In the genomic region with DNA sequence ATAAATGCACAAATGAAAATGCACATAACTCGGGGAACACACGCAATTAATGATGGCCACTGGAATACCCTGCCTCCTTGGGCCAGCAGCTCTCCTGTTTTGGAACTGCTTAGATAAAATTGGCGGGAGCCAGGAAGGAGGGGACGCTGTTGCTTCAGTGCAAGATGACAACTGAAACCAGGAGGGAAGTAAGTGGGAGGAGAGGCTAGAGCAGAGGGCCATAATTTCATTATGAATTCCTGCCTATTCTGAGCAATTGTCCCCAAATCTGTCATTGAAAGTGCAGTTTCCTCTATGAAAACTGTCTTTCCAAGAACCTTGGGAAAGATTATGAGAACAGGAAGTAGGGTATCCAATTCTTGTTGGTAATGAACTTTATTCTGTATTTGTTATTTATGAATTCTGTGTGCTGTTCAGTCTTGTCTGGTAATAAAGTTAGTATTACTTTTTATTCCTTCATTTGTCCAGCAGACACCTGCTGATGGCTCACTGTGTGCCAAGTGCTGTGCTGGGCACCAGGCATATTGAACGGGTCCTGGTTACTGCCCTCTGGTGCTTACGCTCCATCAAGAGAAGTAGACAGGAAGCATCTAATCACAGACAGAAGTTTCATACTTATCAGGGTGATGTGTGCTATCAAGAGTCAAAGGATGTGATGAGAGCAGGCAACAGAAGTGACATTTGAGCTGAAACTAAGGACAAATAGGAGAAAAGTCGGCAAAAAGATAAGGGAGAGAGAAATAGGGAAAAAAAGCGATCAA, we compare ENCODE assay signal across 25 cellular contexts.
DNase-seq lines count a peak whose midpoint lies in the region; ATAC-seq, FAIRE-seq and TF ChIP-seq lines count a peak whose summit lies in the region.
"Had no signal": no experiment of that assay in that cellular context is flagged by ENCODE, and none has a peak within 500 bp of the region (broad histone marks: within the 10 kb centered on the region; RNA-seq: fewer than 3 reads in every experiment).

No MANE protein-coding gene starts in this region.

- BruUV-seq in HCT116 (replicated peaks; lab: Mats Ljungman, UMichigan) (no TSS peak), K562 (replicated peaks; lab: Mats Ljungman, UMichigan) (no TSS peak)

- no peak overlapping the region for H3K4me3 ChIP-seq in heart right ventricle
- H3K4me3 ChIP-seq in HCT116 (replicated peaks in 1 of 2; ENCODE audit: low read depth in 1 of 2, low read length in 2 of 2), result no peak overlapping the region
- no peak overlapping the region for H3K4me3 ChIP-seq in K562
- H3K4me3 ChIP-seq: BLaER1, SK-N-MC had no signal

- H3K9me3 Mint-ChIP-seq in nephron, result peaks cover 19% of the 10 kb centered on the region

- no peak for FAIRE-seq in K562 (lab: Jason Lieb, UNC)
- FAIRE-seq: D721Med, G401.6, H54 had no signal

- H3K36me3 Mint-ChIP-seq in nephron (ENCODE audit: low read depth), result peaks cover 7% of the 10 kb centered on the region
- H3K36me3 Mint-ChIP-seq: IgD-negative memory B cell had no signal

- H3K4me1 ChIP-seq in heart right ventricle, result peaks cover 0 to 29% (median 14%) of the 10 kb centered on the region in 9 donors
- peaks cover 17 to 41% of the 10 kb centered on the region in 2 experiments for H3K4me1 ChIP-seq in HCT116 (ENCODE audit: control insufficient read depth in 1 of 2, insufficient read depth in 2 of 2, low read length in 2 of 2)
- H3K4me1 ChIP-seq in K562 (replicated peaks in 1 of 2; ENCODE audit: control insufficient read depth in 2 of 2, insufficient read depth in 2 of 2, low read length in 2 of 2), result no peaks in the 10 kb centered on the region; a peak in 2 of 5 replicates

- peak overlapping the region; percentile 37 to 82 (median 65) for H3K27ac Mint-ChIP-seq in nephron
- H3K27ac Mint-ChIP-seq: CD4-positive, alpha-beta T cell; IgD-negative memory B cell had no signal

- no peaks in the 10 kb centered on the region for H3K9me1 ChIP-seq in K562 (ENCODE audit: control insufficient read depth, insufficient read depth, low read length)

- WGBS in heart right ventricle, 2 donors, result 56 to 60% methylated on average over 8 of the region's 8 CpGs
- 13% methylated on average over 8 of the region's 8 CpGs for WGBS in K562 (ENCODE audit: insufficient coverage, low coverage, missing lambda C conversion rate)

- no peaks in the 10 kb centered on the region for H3K9me2 ChIP-seq in HCT116 (ENCODE audit: insufficient read depth)

- H2AFZ ChIP-seq in HCT116 (ENCODE audit: low read depth, low read length, poor library complexity, severe bottlenecking) (no peak overlapping the region), K562 (ENCODE audit: low read depth, low read length) (peak overlapping the region; percentile 23; the same call in 1 of the 2 replicates)

- H3K27me3 ChIP-seq in heart right ventricle (no peaks in the 10 kb centered on the region), HCT116 (ENCODE audit: insufficient read depth, low read length) (no peaks in the 10 kb centered on the region), K562 (ENCODE audit: control insufficient read depth in 2 of 2, insufficient read depth in 2 of 2, low read length in 2 of 2) (0 out of 5 replicates have a peak, but pooled peaks cover 0 to 3% of the 10 kb centered on the region in 2 experiments)
- H3K27me3 ChIP-seq: BLaER1 had no signal

- H3K79me2 ChIP-seq in HCT116 (ENCODE audit: insufficient read depth, low read length) (no peaks in the 10 kb centered on the region), K562 (ENCODE audit: control insufficient read depth, insufficient read depth, low read length) (no peaks in the 10 kb centered on the region)

- no peak overlapping the region for H3K4me2 ChIP-seq in HCT116 (ENCODE audit: low read length)
- no peak overlapping the region for H3K4me2 ChIP-seq in K562 (ENCODE audit: insufficient read depth, low read length)
- H3K4me2 ChIP-seq: BLaER1 had no signal

- TF ChIP-seq EP300 in K562 (IDR thresholded peaks at IDR 0.05; ENCODE audit: low read length), result no peak

- TF ChIP-seq CTCF in heart right ventricle (IDR thresholded peaks at IDR 0.05) (no peak), HCT116 (IDR thresholded peaks at IDR 0.05 in 2 of 3, conservative IDR thresholded peaks at IDR 0.05 in 1 of 3; ENCODE audit: borderline replicate concordance in 1 of 3, insufficient read depth in 1 of 3, low read depth in 2 of 3, low read length in 2 of 3) (no peak), K562 (IDR thresholded peaks at IDR 0.05 in 2 of 3, conservative IDR thresholded peaks at IDR 0.05 in 1 of 3; ENCODE audit: insufficient read depth in 2 of 3, low read depth in 1 of 3, low read length in 3 of 3) (no peak), nephron (IDR thresholded peaks at IDR 0.05; ENCODE audit: unreplicated experiment in 3 of 3) (no peak)

- POLR2A ChIA-PET in HCT116 (lab: Charles Lee), result no interaction called here
- POLR2A ChIA-PET in K562 (lab: Yijun Ruan, JAX), result interaction anchor here (0.8 kb wide), 1 partner anchor 30 kb away, joined by 3 read pairs; no protein-coding TSS in a partner anchor

- H4K20me1 ChIP-seq in HCT116 (ENCODE audit: insufficient read depth) (no peaks in the 10 kb centered on the region), K562 (replicated peaks; ENCODE audit: control insufficient read depth, insufficient read depth, low read length) (no peaks in the 10 kb centered on the region)
- H4K20me1 ChIP-seq: BLaER1 had no signal

- TF ChIP-seq RAD21 in HCT116 (IDR thresholded peaks at IDR 0.05; ENCODE audit: low read depth), result peak; percentile 30; the same call in 1 of the 2 replicates
- TF ChIP-seq RAD21 in K562 (CRISPR knock-in tag; conservative IDR thresholded peaks at IDR 0.05 in 1 of 2, IDR thresholded peaks at IDR 0.05 in 1 of 2), result no peak

- ATAC-seq in heart right ventricle (peak in 6 of 8 donors; percentile 12 to 64 (median 45)), left cardiac atrium (no peak), HCT116 (no peak), K562 (no peak), HG03025 (IDR thresholded peaks at IDR 0.05; ENCODE audit: low FRiP score, unreplicated experiment) (no peak)
- ATAC-seq: Panc1 had no signal

- no peak for TF ChIP-seq POLR2A in HCT116 (IDR thresholded peaks at IDR 0.05; ENCODE audit: borderline replicate concordance, extremely low read depth, insufficient read depth, insufficient read length)
- no peak for TF ChIP-seq POLR2A in K562 (conservative IDR thresholded peaks at IDR 0.05)

- DNase-seq in heart right ventricle (no peak), left cardiac atrium (no peak), HCT116 (ENCODE audit: low read depth, low spot score) (no peak), K562 (ENCODE audit: extremely low read depth in 1 of 4, low spot score in 3 of 4) (no peak), hippocampal formation (lab: John Stamatoyannopoulos, UW) (no peak), NCI-H2196 (lab: John Stamatoyannopoulos, UW; ENCODE audit: unreplicated experiment) (no peak)
- DNase-seq: CD4-positive, alpha-beta T cell; Karpas-422; NCI-H1092; NCI-H1417 treated with DMSO at 0.1 percent for 48 hours; NCI-H1694 treated with DMSO at 0.1 percent for 48 hours; NCI-H2081; NCI-H226; NCI-H510A; NCI-H69; SIG-M5 had no signal

- H3K36me3 ChIP-seq in heart right ventricle (no peaks in the 10 kb centered on the region), HCT116 (ENCODE audit: control insufficient read depth in 1 of 2, insufficient read depth in 2 of 2, low read length in 2 of 2) (no peaks in the 10 kb centered on the region), K562 (ENCODE audit: control insufficient read depth, insufficient read depth, low read length) (no peaks in the 10 kb centered on the region)
- H3K36me3 ChIP-seq: BLaER1 had no signal

- CTCF ChIA-PET in HCT116 (lab: Charles Lee), result no interaction called here
- CTCF ChIA-PET in K562 (lab: Yijun Ruan, JAX; ENCODE audit: low intra/inter-chr PET ratio), result no interaction called here

- intact Hi-C loops in heart right ventricle (cut with DNase I) (loop anchor here in 2 of 10 donors (5.0 to 10.0 kb wide), 2 partner anchors 85 to 88 kb away; no protein-coding TSS in a partner anchor), left cardiac atrium (cut with DNase I) (no loop called here), HCT116 (cut with micrococcal nuclease) (no loop called here), K562 (cut with micrococcal nuclease) (no loop called here)

- H3K27me3 Mint-ChIP-seq in nephron (ENCODE audit: low read depth), result no peaks in the 10 kb centered on the region
- H3K27me3 Mint-ChIP-seq: CD4-positive, alpha-beta T cell had no signal

- peaks cover 29% of the 10 kb centered on the region for H3K4me1 Mint-ChIP-seq in nephron

- H3K9me3 ChIP-seq in heart right ventricle, result peaks cover 0 to 20% (median 8%) of the 10 kb centered on the region in 11 donors
- H3K9me3 ChIP-seq in HCT116 (ENCODE audit: control insufficient read depth in 1 of 2, insufficient read depth in 1 of 2, low read depth in 1 of 2, low read length in 2 of 2), result no peaks in the 10 kb centered on the region
- H3K9me3 ChIP-seq in K562 (replicated peaks; ENCODE audit: control insufficient read depth, insufficient read depth, low read depth, low read length), result no peaks in the 10 kb centered on the region

- no peak overlapping the region for H3K9ac ChIP-seq in HCT116 (ENCODE audit: low read length)
- no peak overlapping the region for H3K9ac ChIP-seq in K562 (ENCODE audit: insufficient read depth in 1 of 2, low read depth in 2 of 2, low read length in 2 of 2)
- H3K9ac ChIP-seq: BLaER1 had no signal

- RAD21 ChIA-PET in HCT116 (lab: Charles Lee; ENCODE audit: low non-redundant PET in 1 of 2, low total read pairs in 2 of 2, uncharacterized antibody in 2 of 2, unreplicated experiment in 2 of 2), result no interaction called here

- peak overlapping the region in 1 of 3 experiments; percentile 22 for H3K4me3 Mint-ChIP-seq in nephron
- H3K4me3 Mint-ChIP-seq: CD4-positive, alpha-beta T cell; IgD-negative memory B cell had no signal

- in situ Hi-C loops in K562 (cut with MboI), result no loop called here

- H3K27ac ChIP-seq in heart right ventricle, result peak overlapping the region; percentile 1 to 75 (median 45)
- H3K27ac ChIP-seq in HCT116 (ENCODE audit: low read depth, low read length), result no peak overlapping the region
- H3K27ac ChIP-seq in K562 (ENCODE audit: extremely low read depth, low read depth, low read length), result no peak overlapping the region
- H3K27ac ChIP-seq: BLaER1, SK-N-MC had no signal

TF ChIP-seq in HCT116, 20 proteins besides CTCF, POLR2A, EP300 and RAD21 (continues in another document):
- TF ChIP-seq EZH2 (IDR thresholded peaks at IDR 0.05), result no peak
- TF ChIP-seq FOSL1 (IDR thresholded peaks at IDR 0.05; ENCODE audit: low read depth), result no peak
- no peak for TF ChIP-seq TCF7L2 (IDR thresholded peaks at IDR 0.05; ENCODE audit: borderline replicate concordance, extremely low read depth, insufficient read depth, insufficient read length)

TF ChIP-seq in K562, 482 proteins besides CTCF, POLR2A, EP300 and RAD21 (continues in another document):
- TF ChIP-seq ARID1B (IDR thresholded peaks at IDR 0.05) (no peak), SAFB2 (IDR thresholded peaks at IDR 0.05; ENCODE audit: borderline replicate concordance, low read depth, low read length, severe bottlenecking) (no peak), CEBPG (CRISPR knock-in tag; IDR thresholded peaks at IDR 0.05) (no peak), CEBPG (tag; conservative IDR thresholded peaks at IDR 0.05 in 1 of 2, IDR thresholded peaks at IDR 0.05 in 1 of 2) (peak in 1 of 2 experiments; percentile 9; a peak in 1 of 4 replicates), BCL6 (CRISPR knock-in tag; IDR thresholded peaks at IDR 0.05) (no peak), RB1 (IDR thresholded peaks at IDR 0.05; ENCODE audit: low read depth) (no peak)

Comparison
In these comparisons a context has a peak if more than half of its experiments do, and no peak if none do; other contexts are left out.
1. ATAC-seq: peak in heart right ventricle (6 of 8); none in left cardiac atrium (0 of 2), HCT116 (single experiment), K562 (single experiment) and HG03025 (single experiment).
2. H3K27ac ChIP-seq: peak in heart right ventricle (10 of 10); none in HCT116 (single experiment) and K562 (single experiment).